In genomic region chr4:118684873-118685811, GRCh38 we compare ENCODE assay signal across 8 cellular contexts. TPM values are rescaled to one million over a fixed set of nuclear protein-coding genes. Genes with fewer than 3 reads are reported as not detected.
DNase-seq lines count a peak whose midpoint lies in the region; ATAC-seq and TF ChIP-seq lines count a peak whose summit lies in the region.

Gene METTL14 (plus strand): TSS chr4:118685392. CDS start chr4:118685535, 143 bp downstream.

- H3K9me3 ChIP-seq in DOHH2 (ENCODE audit: control insufficient read depth, insufficient read depth, low read length) (no peaks in the 10 kb centered on the region; the same call in 1 of the 2 replicates), KOPT-K1 (ENCODE audit: insufficient read depth, low read length, poor library complexity, severe bottlenecking) (no peaks in the 10 kb centered on the region)

- H3K4me3 Mint-ChIP-seq in activated T-helper 17 cell treated with anti-CD3 and anti-CD28 coated beads, Interleukin-2, amount 50 U/mL, for 72 hours, result peak within 1 kb of the TSS; percentile 100
- H3K4me3 Mint-ChIP-seq in natural killer cell, result peak within 1 kb of the TSS; percentile 97

- peak within 1 kb of the TSS; percentile 81 for H3K4me3 ChIP-seq in DOHH2 (ENCODE audit: low read length)

- peaks cover 7% of the 10 kb centered on the region for H3K4me1 Mint-ChIP-seq in activated T-helper 17 cell treated with anti-CD3 and anti-CD28 coated beads, Interleukin-2, amount 50 U/mL, for 72 hours
- H3K4me1 Mint-ChIP-seq in natural killer cell, result peaks cover 21 to 26% of the 10 kb centered on the region in 2 donors

- H3K36me3 ChIP-seq in DOHH2 (ENCODE audit: control insufficient read depth, low read length), result peaks cover 21% of the 10 kb centered on the region
- H3K36me3 ChIP-seq in KOPT-K1 (ENCODE audit: insufficient read depth, low read length), result peaks cover 22% of the 10 kb centered on the region

- H3K27ac ChIP-seq in DOHH2 (ENCODE audit: low read depth, low read length) (peak within 1 kb of the TSS; percentile 36), KOPT-K1 (ENCODE audit: low read depth, low read length, poor library complexity, severe bottlenecking) (peak within 1 kb of the TSS; percentile 69)

- DNase-seq in RPMI7951 (ENCODE audit: low read depth), result peak; percentile 84
- peak; percentile 92 for DNase-seq in fibroblast of peridontal ligament (ENCODE audit: extremely low read depth)
- DNase-seq in natural killer cell, result peak; percentile 86
- peak; percentile 85 for DNase-seq in stimulated activated naive CD4-positive, alpha-beta T cell treated with Interleukin-2 at 50 U/mL for 16 hours (lab: John Stamatoyannopoulos, UW)

- peak within 1 kb of the TSS; percentile 62 for H3K4me2 ChIP-seq in DOHH2 (ENCODE audit: low read length)

- no peaks in the 10 kb centered on the region for H3K9me2 ChIP-seq in DOHH2 (replicated peaks; ENCODE audit: control insufficient read depth, low read length)

- H3K27me3 Mint-ChIP-seq in activated T-helper 17 cell treated with anti-CD3 and anti-CD28 coated beads, Interleukin-2, amount 50 U/mL, for 72 hours, result no peaks in the 10 kb centered on the region
- H3K27me3 Mint-ChIP-seq in natural killer cell (ENCODE audit: low read depth in 2 of 2), result peaks cover 14 to 24% of the 10 kb centered on the region in 2 donors

- TF ChIP-seq CTCF in DOHH2 (IDR thresholded peaks at IDR 0.05; ENCODE audit: low read depth, low read length, poor library complexity, severe bottlenecking) (no peak), natural killer cell (IDR thresholded peaks at IDR 0.05) (no peak)

- H4K20me1 ChIP-seq in DOHH2 (ENCODE audit: control insufficient read depth, insufficient read depth, low read depth, low read length), result peaks cover 12% of the 10 kb centered on the region; the same call in 1 of the 2 replicates

- peaks cover 31% of the 10 kb centered on the region for H3K79me2 ChIP-seq in DOHH2 (ENCODE audit: control insufficient read depth, low read length)

- H3K27me3 ChIP-seq in DOHH2 (ENCODE audit: control insufficient read depth, low read length), result no peaks in the 10 kb centered on the region

- H3F3A ChIP-seq in DOHH2 (ENCODE audit: control insufficient read depth, insufficient read depth), result no peaks in the 10 kb centered on the region; the same call in 1 of the 2 replicates

- intact Hi-C loops in natural killer cell (cut with micrococcal nuclease), result loop anchor here (1.0 to 2.0 kb wide), 2 partner anchors 94 to 406 kb away; no protein-coding TSS in a partner anchor

- ATAC-seq in GM21786 (IDR thresholded peaks at IDR 0.05; ENCODE audit: unreplicated experiment) (peak; percentile 99), natural killer cell (peak; percentile 94 to 96 (median 95))
- ATAC-seq in activated T-helper 17 cell treated with anti-CD3 and anti-CD28 coated beads, Interleukin-2, amount 50 U/mL, for 72 hours (replicated peaks), result peak; percentile 98

- H3K9me3 Mint-ChIP-seq in activated T-helper 17 cell treated with anti-CD3 and anti-CD28 coated beads, Interleukin-2, amount 50 U/mL, for 72 hours, result peaks cover 3% of the 10 kb centered on the region
- no peaks in the 10 kb centered on the region for H3K9me3 Mint-ChIP-seq in natural killer cell

- peak within 1 kb of the TSS; percentile 98 for H3K27ac Mint-ChIP-seq in activated T-helper 17 cell treated with anti-CD3 and anti-CD28 coated beads, Interleukin-2, amount 50 U/mL, for 72 hours
- H3K27ac Mint-ChIP-seq in natural killer cell, result peak within 1 kb of the TSS; percentile 96 to 97

- H3K36me3 Mint-ChIP-seq in activated T-helper 17 cell treated with anti-CD3 and anti-CD28 coated beads, Interleukin-2, amount 50 U/mL, for 72 hours (ENCODE audit: low read depth), result peaks cover 39% of the 10 kb centered on the region
- H3K36me3 Mint-ChIP-seq in natural killer cell, result no peaks in the 10 kb centered on the region

- H3K4me1 ChIP-seq in DOHH2 (ENCODE audit: control insufficient read depth, low read length), result peaks cover 34% of the 10 kb centered on the region

RNA-seq across cellular contexts. Expression of gene METTL14, which starts in this region (rescaled TPM):
- total RNA-seq in RPMI7951 (2014; rRNA removed; shearing (Covaris generic)), result 23.2 and 26.3 TPM in 2 replicates
- 10 to 100 TPM; 44.2 to 59.9 TPM for total RNA-seq in activated T-helper 17 cell treated with anti-CD3 and anti-CD28 coated beads, Interleukin-2, amount 50 U/mL, for 72 hours
- total RNA-seq in natural killer cell, result 10 to 100 TPM; 50.2 to 57.5 (median 51.9) TPM

Comparison
In these comparisons a context has a peak if more than half of its experiments do, and no peak if none do; other contexts are left out.
1. Peak in every context shown above with its lines: DNase-seq, ATAC-seq, H3K4me3 ChIP-seq and H3K27ac ChIP-seq.